In genomic region chr1:21468597-21468996, GRCh38 we compare ENCODE assay signal across 10 cellular contexts. TPM values are rescaled to one million over a fixed set of nuclear protein-coding genes. Genes with fewer than 3 reads are reported as not detected.
DNase-seq lines count a peak whose midpoint lies in the region; ATAC-seq and TF ChIP-seq lines count a peak whose summit lies in the region.
"Had no signal": no experiment of that assay in that cellular context is flagged by ENCODE, and none has a peak within 500 bp of the region (broad histone marks: within the 10 kb centered on the region; RNA-seq: fewer than 3 reads in every experiment).

No MANE protein-coding gene starts in this region.

- CTCF ChIA-PET in activated naive CD4-positive, alpha-beta T cell treated with anti-CD3 and anti-CD28 coated beads for 36 hours (lab: Charles Lee) = interaction anchor here (0.6 kb wide), 1 partner anchor 11 kb away, joined by 3 read pairs; no protein-coding TSS in a partner anchor

- H3K27me3 Mint-ChIP-seq in activated naive CD4-positive, alpha-beta T cell treated with anti-CD3 and anti-CD28 coated beads for 36 hours (ENCODE audit: low read depth) = no peaks in the 10 kb centered on the region

- no peak for ATAC-seq in HG02642 (IDR thresholded peaks at IDR 0.05; ENCODE audit: poor library complexity, unreplicated experiment)

- H3K9ac ChIP-seq in OCI-LY1 (ENCODE audit: low read length) (no peak overlapping the region), fibroblast of lung (ENCODE audit: insufficient read depth, low read length) (no peak overlapping the region)

- H3K79me2 ChIP-seq in OCI-LY1 (ENCODE audit: insufficient read depth, low read length) = no peaks in the 10 kb centered on the region
- H3K79me2 ChIP-seq in fibroblast of lung (ENCODE audit: control insufficient read depth, insufficient read depth, low read length) = no peaks in the 10 kb centered on the region

- H2AFZ ChIP-seq in OCI-LY1 (ENCODE audit: low read length) (no peak overlapping the region), fibroblast of lung (ENCODE audit: low read length) (no peak overlapping the region)

- H3K27ac Mint-ChIP-seq in activated naive CD4-positive, alpha-beta T cell treated with anti-CD3 and anti-CD28 coated beads for 36 hours = no peak overlapping the region

- H4K20me1 ChIP-seq in OCI-LY1 (ENCODE audit: insufficient read depth, low read length) = no peaks in the 10 kb centered on the region
- no peaks in the 10 kb centered on the region for H4K20me1 ChIP-seq in fibroblast of lung (ENCODE audit: control insufficient read depth, extremely low read depth, insufficient read depth, low read length)

- H3K4me3 ChIP-seq in OCI-LY1 (ENCODE audit: low read depth, low read length, poor library complexity, severe bottlenecking) = no peak overlapping the region
- H3K4me3 ChIP-seq in fibroblast of lung (replicated peaks in 1 of 4; ENCODE audit: control extremely low read depth in 1 of 4, insufficient read depth in 1 of 4, low read depth in 3 of 4, low read length in 4 of 4) = no peak overlapping the region
- H3K4me3 ChIP-seq: spleen had no signal

- no peaks in the 10 kb centered on the region for H3K4me1 Mint-ChIP-seq in activated naive CD4-positive, alpha-beta T cell treated with anti-CD3 and anti-CD28 coated beads for 36 hours (ENCODE audit: low read depth)

- DNase-seq in activated naive CD4-positive, alpha-beta T cell treated with anti-CD3 and anti-CD28 coated beads for 36 hours = peak; percentile 57
- DNase-seq in activated naive CD4-positive, alpha-beta T cell treated with anti-CD3 and anti-CD28 coated beads, Interleukin-2, amount 50 U/mL, for 16 hours = no peak
- DNase-seq in fibroblast of lung (ENCODE audit: low read depth in 2 of 2) (peak in 1 of 2 donors; percentile 59), NCI-H524 treated with DMSO at 0.1 percent for 48 hours (lab: John Stamatoyannopoulos, UW) (no peak), mucosa of gallbladder (ENCODE audit: low spot score) (no peak)
- DNase-seq in stimulated activated CD4-positive, alpha-beta T cell treated with anti-CD3 and anti-CD28 coated beads, Interleukin-4, amount 100 ng/mL, for 48 hours (ENCODE audit: low read depth in 2 of 2) = peak; percentile 20 to 24
- DNase-seq: hippocampal formation, spleen had no signal

- peaks cover 4% of the 10 kb centered on the region for H3K36me3 Mint-ChIP-seq in activated naive CD4-positive, alpha-beta T cell treated with anti-CD3 and anti-CD28 coated beads for 36 hours (ENCODE audit: low read depth)

- H3K27ac ChIP-seq in OCI-LY1 (ENCODE audit: low read depth, low read length, poor library complexity, severe bottlenecking) (no peak overlapping the region), fibroblast of lung (ENCODE audit: insufficient read depth, low read length) (no peak overlapping the region)
- H3K27ac ChIP-seq: spleen had no signal

- H3K27me3 ChIP-seq in OCI-LY1 (ENCODE audit: insufficient read depth, low read length) = no peaks in the 10 kb centered on the region
- no peaks in the 10 kb centered on the region for H3K27me3 ChIP-seq in fibroblast of lung (ENCODE audit: control insufficient read depth, insufficient read depth, low read length)
- H3K27me3 ChIP-seq: spleen had no signal

- no peak overlapping the region for H3K4me3 Mint-ChIP-seq in activated naive CD4-positive, alpha-beta T cell treated with anti-CD3 and anti-CD28 coated beads for 36 hours

- H3K9me3 Mint-ChIP-seq in activated naive CD4-positive, alpha-beta T cell treated with anti-CD3 and anti-CD28 coated beads for 36 hours = no peaks in the 10 kb centered on the region

- H3K9me3 ChIP-seq in OCI-LY1 (ENCODE audit: low read length) (no peaks in the 10 kb centered on the region), fibroblast of lung (ENCODE audit: control insufficient read depth, insufficient read depth, low read depth, low read length) (no peaks in the 10 kb centered on the region)
- H3K9me3 ChIP-seq: spleen had no signal

- intact Hi-C loops in activated naive CD4-positive, alpha-beta T cell treated with anti-CD3 and anti-CD28 coated beads for 36 hours (cut with micrococcal nuclease) = loop anchor here (2.0 kb wide), 1 partner anchor 98 kb away; no protein-coding TSS in a partner anchor

- no peaks in the 10 kb centered on the region for H3K9me2 ChIP-seq in OCI-LY1 (ENCODE audit: low read depth, low read length)

- H3F3A ChIP-seq in OCI-LY1 (ENCODE audit: insufficient read depth, low read length) = no peaks in the 10 kb centered on the region

- TF ChIP-seq CTCF in OCI-LY1 (IDR thresholded peaks at IDR 0.05; ENCODE audit: low read length) = peak; percentile 67
- peak; percentile 22 to 57 for TF ChIP-seq CTCF in fibroblast of lung (conservative IDR thresholded peaks at IDR 0.05 in 1 of 2, IDR thresholded peaks at IDR 0.05 in 1 of 2; ENCODE audit: low read depth in 1 of 2, low read length in 2 of 2)

- H3K4me2 ChIP-seq in OCI-LY1 (ENCODE audit: low read length) (no peak overlapping the region), fibroblast of lung (ENCODE audit: extremely low read depth, insufficient read depth, low read length) (no peak overlapping the region)

- H3K36me3 ChIP-seq in OCI-LY1 (ENCODE audit: insufficient read depth, low read length) = no peaks in the 10 kb centered on the region
- peaks cover 3% of the 10 kb centered on the region for H3K36me3 ChIP-seq in fibroblast of lung (ENCODE audit: control insufficient read depth, insufficient read depth, low read length)

- H3K4me1 ChIP-seq in OCI-LY1 (ENCODE audit: insufficient read depth, low read length, severe bottlenecking) (peaks cover 4% of the 10 kb centered on the region), fibroblast of lung (ENCODE audit: control insufficient read depth, extremely low read depth, insufficient read depth, low read length) (no peaks in the 10 kb centered on the region)
- H3K4me1 ChIP-seq: spleen had no signal

RNA-seq across cellular contexts. Expression of gene NBPF3, which starts 28.7 kb away (rescaled TPM):
- 1 to 10 TPM; 3.3 to 3.6 TPM for total RNA-seq in activated naive CD4-positive, alpha-beta T cell treated with anti-CD3 and anti-CD28 coated beads for 36 hours
- total RNA-seq in fibroblast of lung = 13.4 and 35.0 TPM in 2 replicates
- polyA plus RNA-seq in fibroblast of lung = 13.0 and 20.4 TPM in 2 replicates
- polyA plus RNA-seq in fibroblast of lung (2012) = 12.8 and 18.6 TPM in 2 replicates
- polyA minus RNA-seq in fibroblast of lung (ENCODE audit: low replicate concordance) = 22.9 and 27.9 TPM in 2 replicates
- total RNA-seq in mucosa of gallbladder = 16.4 TPM

RNA-seq across cellular contexts. Expression of gene ALPL, which starts 40.6 kb away (rescaled TPM):
- total RNA-seq in activated naive CD4-positive, alpha-beta T cell treated with anti-CD3 and anti-CD28 coated beads for 36 hours = not detected
- total RNA-seq in fibroblast of lung (1.5 and 3.6 TPM in 2 replicates), mucosa of gallbladder (4.0 TPM)
- 0.21 and 1.3 TPM in 2 replicates for polyA plus RNA-seq in fibroblast of lung
- polyA plus RNA-seq in fibroblast of lung (2012) = 0.24 and 2.3 TPM in 2 replicates
- polyA minus RNA-seq in fibroblast of lung (ENCODE audit: low replicate concordance) = 3.5 TPM in 1 of 2 replicates, not detected in the other

Comparison
In these comparisons a context has a peak if more than half of its experiments do, and no peak if none do; other contexts are left out.
1. DNase-seq: peak in activated naive CD4-positive, alpha-beta T cell treated with anti-CD3 and anti-CD28 coated beads for 36 hours (single experiment) and stimulated activated CD4-positive, alpha-beta T cell treated with anti-CD3 and anti-CD28 coated beads, Interleukin-4, amount 100 ng/mL, for 48 hours (2 of 2); none in activated naive CD4-positive, alpha-beta T cell treated with anti-CD3 and anti-CD28 coated beads, Interleukin-2, amount 50 U/mL, for 16 hours (single experiment), NCI-H524 treated with DMSO at 0.1 percent for 48 hours (single experiment) and mucosa of gallbladder (single experiment).